10 cellular contexts compared by ENCODE assay signal in the genomic region with DNA sequence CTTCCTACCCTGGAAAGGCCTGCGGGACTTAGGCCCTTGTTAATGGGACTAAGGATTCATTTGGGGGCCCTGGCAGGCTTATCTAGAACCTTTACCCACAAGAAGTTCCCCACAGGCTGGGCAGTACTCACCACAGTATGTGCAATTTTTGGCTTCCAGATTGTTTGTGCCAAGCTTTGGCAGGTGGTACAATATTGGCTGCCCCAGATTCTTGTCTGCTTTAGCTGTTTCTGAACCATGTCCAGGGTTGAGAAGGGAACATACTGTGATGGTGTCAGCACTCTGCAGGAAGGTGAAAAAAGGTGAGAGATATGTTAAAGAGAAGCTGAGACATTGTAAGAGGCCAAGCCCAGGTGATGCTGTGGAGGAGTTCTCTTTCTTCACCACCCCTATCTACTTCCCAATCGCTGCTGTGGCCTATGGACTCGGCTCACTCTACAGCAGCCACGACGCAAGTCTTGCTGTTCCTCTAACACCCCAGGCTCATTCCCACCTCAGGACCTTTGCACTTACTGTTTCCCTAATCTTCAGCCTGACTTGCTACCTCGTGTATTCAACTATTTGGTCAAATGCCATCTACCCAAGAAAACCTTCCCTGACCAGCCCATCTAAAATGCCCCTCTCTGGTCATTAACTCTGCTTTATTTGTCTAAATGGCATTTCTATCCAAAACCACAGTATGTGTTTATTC. TPM values are rescaled to one million over a fixed set of nuclear protein-coding genes. Genes with fewer than 3 reads are reported as not detected.
DNase-seq lines count a peak whose midpoint lies in the region; ATAC-seq and TF ChIP-seq lines count a peak whose summit lies in the region.
"Had no signal": no experiment of that assay in that cellular context is flagged by ENCODE, and none has a peak within 500 bp of the region (broad histone marks: within the 10 kb centered on the region; RNA-seq: fewer than 3 reads in every experiment).

No MANE protein-coding gene starts in this region.

- H3K4me1 Mint-ChIP-seq in osteocyte (ENCODE audit: unreplicated experiment), result no peaks in the 10 kb centered on the region

- H3K9me3 Mint-ChIP-seq in osteocyte (ENCODE audit: unreplicated experiment), result no peaks in the 10 kb centered on the region
- H3K9me3 Mint-ChIP-seq: CD8-positive, alpha-beta T cell had no signal

- ATAC-seq in left ventricle myocardium superior, result peak; percentile 60
- no peak for ATAC-seq in left cardiac atrium
- ATAC-seq in GM21786 (IDR thresholded peaks at IDR 0.05; ENCODE audit: unreplicated experiment), result no peak
- no peak for ATAC-seq in HG03439 (IDR thresholded peaks at IDR 0.05; ENCODE audit: unreplicated experiment)

- no peak overlapping the region for H3K27ac Mint-ChIP-seq in osteocyte (ENCODE audit: unreplicated experiment)
- H3K27ac Mint-ChIP-seq: CD8-positive, alpha-beta T cell had no signal

- no peak for DNase-seq in left ventricle myocardium superior
- no peak for DNase-seq in left cardiac atrium
- peak; percentile 85 to 89 for DNase-seq in cerebellar nuclear complex (lab: John Stamatoyannopoulos, UW)
- peak; percentile 32 for DNase-seq in osteocyte (ENCODE audit: extremely low spot score, unreplicated experiment)
- no peak for DNase-seq in glomerular visceral epithelial cell (ENCODE audit: extremely low spot score)

- H3K27me3 Mint-ChIP-seq in osteocyte (ENCODE audit: unreplicated experiment), result peaks cover 15% of the 10 kb centered on the region

- no peak for TF ChIP-seq CTCF in osteocyte (IDR thresholded peaks at IDR 0.05)

- H3K4me3 Mint-ChIP-seq in osteocyte (ENCODE audit: unreplicated experiment), result no peak overlapping the region
- H3K4me3 Mint-ChIP-seq: CD8-positive, alpha-beta T cell had no signal

- intact Hi-C loops in left ventricle myocardium superior (cut with micrococcal nuclease), result no loop called here
- intact Hi-C loops in left cardiac atrium (cut with DNase I), result loop anchor here (2.0 to 10.0 kb wide), 2 partner anchors 69 to 83 kb away; no protein-coding TSS in a partner anchor

- H3K36me3 Mint-ChIP-seq in osteocyte (ENCODE audit: unreplicated experiment), result no peaks in the 10 kb centered on the region

RNA-seq across cellular contexts. Expression of a gene that starts 9.2 kb away (rescaled TPM):
- 2.2 TPM for total RNA-seq in left ventricle myocardium superior
- 1 to 10 TPM; 1.2 to 1.7 TPM for total RNA-seq in left cardiac atrium
- total RNA-seq in osteocyte, result 1.6 and 2.3 TPM in 2 replicates
- total RNA-seq: HepG2, HT1080 had no signal

RNA-seq across cellular contexts. Expression of a gene that starts 46.1 kb away (rescaled TPM):
- 177 TPM for total RNA-seq in left ventricle myocardium superior
- total RNA-seq in left cardiac atrium, result 100 to 1,000 TPM; 106 to 118 TPM
- total RNA-seq in osteocyte, result 182 and 186 TPM in 2 replicates

Comparison
In these comparisons a context has a peak if more than half of its experiments do, and no peak if none do; other contexts are left out.
1. DNase-seq: peak in cerebellar nuclear complex (2 of 2) and osteocyte (single experiment); none in left ventricle myocardium superior (single experiment), left cardiac atrium (single experiment) and glomerular visceral epithelial cell (single experiment).